In genomic region chr1:180672505-180672904, GRCh38 we compare ENCODE assay signal across 23 cellular contexts.
"Had no signal": no experiment of that assay in that cellular context is flagged by ENCODE, and none has a peak within 500 bp of the region (broad histone marks: within the 10 kb centered on the region; RNA-seq: fewer than 3 reads in every experiment).

No MANE protein-coding gene starts in this region.

- H3K4me3 ChIP-seq: hepatocyte, left lung, sigmoid colon, spleen, thoracic aorta, upper lobe of left lung had no signal

- H3K36me3 ChIP-seq: left lung, sigmoid colon, thoracic aorta, upper lobe of left lung had no signal

- H3K4me2 ChIP-seq: hepatocyte had no signal

- H3K4me3 Mint-ChIP-seq: activated CD4-positive, alpha-beta T cell treated with anti-CD3 and anti-CD28 coated beads, Interleukin-2, amount 10 ng/mL, durations not matched to agents 24 days and 14 days; activated CD8-positive, alpha-beta T cell treated with anti-CD3 and anti-CD28 coated beads for 36 hours; activated T-cell treated with anti-CD3 and anti-CD28 coated beads, Interleukin-2, amount 50 U/mL, for 24 hours; brain; nephron; stimulated activated memory B cell treated with anti-CD40 and anti-IgM and Interleukin-4, amounts not matched to agents 10 μg/mL and 1 μg/mL and 100 μg/mL, for 72 hours; T-helper 2 cell treated with Interferon-gamma antibody and Interleukin-4, amounts not matched to agents 5 μg/mL and 100 μg/mL, for 36 hours had no signal

- H3K4me1 Mint-ChIP-seq: nephron had no signal

- H3K27ac ChIP-seq: epithelial cell of prostate, hepatocyte, left lung, parathyroid adenoma, sigmoid colon, spleen, thoracic aorta, upper lobe of left lung had no signal

- H2AFZ ChIP-seq: hepatocyte, parathyroid adenoma had no signal

- DNase-seq: activated CD4-positive, alpha-beta T cell treated with anti-CD3 and anti-CD28 coated beads, Interleukin-2, amount 10 ng/mL, durations not matched to agents 24 days and 14 days; activated CD8-positive, alpha-beta T cell treated with anti-CD3 and anti-CD28 coated beads for 36 hours; activated naive CD4-positive, alpha-beta T cell treated with Interleukin-2 at 50 U/mL for 16 hours; activated T-cell treated with anti-CD3 and anti-CD28 coated beads, Interleukin-2, amount 50 U/mL, for 24 hours; anterior cingulate cortex; caudate nucleus; kidney; left lung; mammary epithelial cell; midbrain; sigmoid colon; spleen; stimulated activated CD4-positive, alpha-beta T cell treated with anti-CD3 and anti-CD28 coated beads, Interleukin-4, amount 100 ng/mL, for 4 hours; upper lobe of left lung had no signal

- H3K4me1 ChIP-seq: left lung, parathyroid adenoma, spleen had no signal

- ATAC-seq: activated CD8-positive, alpha-beta T cell treated with anti-CD3 and anti-CD28 coated beads for 36 hours; left lung; stimulated activated memory B cell treated with anti-CD40 and anti-IgM and Interleukin-4, amounts not matched to agents 10 μg/mL and 1 μg/mL and 100 μg/mL, for 72 hours had no signal

- H3K27ac Mint-ChIP-seq: activated CD4-positive, alpha-beta T cell treated with anti-CD3 and anti-CD28 coated beads, Interleukin-2, amount 10 ng/mL, durations not matched to agents 24 days and 14 days; activated CD8-positive, alpha-beta T cell treated with anti-CD3 and anti-CD28 coated beads for 36 hours; activated T-cell treated with anti-CD3 and anti-CD28 coated beads, Interleukin-2, amount 50 U/mL, for 24 hours; activated T-helper 2 cell treated with anti-CD3 and anti-CD28 coated beads, Interferon-gamma antibody, Interleukin-2, Interleukin-4, amounts not matched to agents 10 μg/mL and 5 μg/mL and 100 μg/mL, durations not matched to agents 14 hours and 24 hours and 36 hours; brain; nephron; stimulated activated memory B cell treated with anti-CD40 and anti-IgM and Interleukin-4, amounts not matched to agents 10 μg/mL and 1 μg/mL and 100 μg/mL, for 72 hours; T-helper 2 cell treated with Interferon-gamma antibody and Interleukin-4, amounts not matched to agents 5 μg/mL and 100 μg/mL, for 36 hours had no signal

- H3K27me3 ChIP-seq: hepatocyte, left lung, sigmoid colon, spleen, upper lobe of left lung had no signal

- H3K9ac ChIP-seq: parathyroid adenoma had no signal

- H3K27me3 Mint-ChIP-seq: activated CD4-positive, alpha-beta T cell treated with anti-CD3 and anti-CD28 coated beads, Interleukin-2, amount 10 ng/mL, durations not matched to agents 24 days and 14 days; activated CD8-positive, alpha-beta T cell treated with anti-CD3 and anti-CD28 coated beads for 36 hours; activated T-cell treated with anti-CD3 and anti-CD28 coated beads, Interleukin-2, amount 50 U/mL, for 24 hours; brain; stimulated activated memory B cell treated with anti-CD40 and anti-IgM and Interleukin-4, amounts not matched to agents 10 μg/mL and 1 μg/mL and 100 μg/mL, for 72 hours had no signal
